In the genomic region with DNA sequence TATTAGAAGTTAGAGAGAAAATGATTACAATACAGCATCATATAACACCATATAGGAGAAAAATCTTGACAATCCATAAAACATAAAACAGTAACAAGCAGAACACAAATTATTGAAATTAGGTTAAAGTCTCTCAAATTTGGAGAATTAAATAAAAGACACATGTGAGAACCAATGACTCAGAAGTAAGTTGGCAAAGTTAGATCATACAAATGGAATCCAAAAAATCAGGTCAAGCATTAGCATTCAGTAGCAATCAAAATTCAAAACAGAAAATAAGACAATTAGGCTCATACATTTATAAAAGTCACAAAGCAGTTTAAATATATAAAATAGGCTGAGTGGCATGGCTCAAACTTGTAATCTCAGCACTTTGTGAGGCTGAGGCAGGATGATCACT, we compare ENCODE assay signal across 25 cellular contexts.
"Had no signal": no experiment of that assay in that cellular context is flagged by ENCODE, and none has a peak within 500 bp of the region (broad histone marks: within the 10 kb centered on the region; RNA-seq: fewer than 3 reads in every experiment).

No MANE protein-coding gene starts in this region.

- H3K4me1 Mint-ChIP-seq: activated CD4-positive, alpha-beta T cell treated with anti-CD3 and anti-CD28 coated beads, Interleukin-2, amount 10 ng/mL, durations not matched to agents 7 days and 5 days; activated CD8-positive, alpha-beta memory T cell treated with anti-CD3 and anti-CD28 coated beads, Interleukin-2, amount 10 ng/mL, durations not matched to agents 7 days and 5 days; activated naive CD8-positive, alpha-beta T cell treated with anti-CD3 and anti-CD28 coated beads, Interleukin-2, amount 50 U/mL, for 24 hours; T-helper 17 cell had no signal

- DNase-seq: activated CD4-positive, alpha-beta T cell treated with anti-CD3 and anti-CD28 coated beads, Interleukin-2, amount 10 ng/mL, durations not matched to agents 7 days and 5 days; activated CD8-positive, alpha-beta memory T cell treated with anti-CD3 and anti-CD28 coated beads, Interleukin-2, amount 10 ng/mL, durations not matched to agents 7 days and 5 days; activated CD8-positive, alpha-beta T cell treated with anti-CD3 and anti-CD28 coated beads for 36 hours; activated gamma-delta T cell; activated naive CD4-positive, alpha-beta T cell treated with anti-CD3 and anti-CD28 coated beads, Interleukin-2, amount 50 U/mL, for 16 hours; activated naive CD8-positive, alpha-beta T cell treated with anti-CD3 and anti-CD28 coated beads, Interleukin-2, amount 50 U/mL, for 24 hours; activated T-cell treated with anti-CD3 and anti-CD28 coated beads for 4 hours; anterior cingulate cortex; brain microvascular endothelial cell; central memory CD4-positive, alpha-beta T cell; effector memory CD4-positive, alpha-beta T cell; esophagus squamous epithelium; foreskin melanocyte; glutamatergic neuron; ovary; spleen; stimulated activated CD4-positive, alpha-beta T cell treated with anti-CD3 and anti-CD28 coated beads, Interleukin-4, amount 100 ng/mL, for 1 hour; stimulated activated naive CD4-positive, alpha-beta T cell; SW 1271; T-helper 17 cell; upper lobe of left lung had no signal

- ATAC-seq: activated CD8-positive, alpha-beta memory T cell treated with anti-CD3 and anti-CD28 coated beads, Interleukin-2, amount 10 ng/mL, durations not matched to agents 7 days and 5 days; activated CD8-positive, alpha-beta T cell treated with anti-CD3 and anti-CD28 coated beads for 36 hours; activated naive CD8-positive, alpha-beta T cell treated with anti-CD3 and anti-CD28 coated beads, Interleukin-2, amount 50 U/mL, for 24 hours; T-helper 17 cell had no signal

- H3K27ac Mint-ChIP-seq: activated CD4-positive, alpha-beta T cell treated with anti-CD3 and anti-CD28 coated beads, Interleukin-2, amount 10 ng/mL, durations not matched to agents 7 days and 5 days; activated CD8-positive, alpha-beta memory T cell treated with anti-CD3 and anti-CD28 coated beads, Interleukin-2, amount 10 ng/mL, durations not matched to agents 7 days and 5 days; activated CD8-positive, alpha-beta T cell treated with anti-CD3 and anti-CD28 coated beads for 36 hours; activated naive CD8-positive, alpha-beta T cell treated with anti-CD3 and anti-CD28 coated beads, Interleukin-2, amount 50 U/mL, for 24 hours; nephron; T-helper 17 cell had no signal

- H3K36me3 Mint-ChIP-seq: activated CD8-positive, alpha-beta memory T cell treated with anti-CD3 and anti-CD28 coated beads, Interleukin-2, amount 10 ng/mL, durations not matched to agents 7 days and 5 days had no signal

- H3K4me3 ChIP-seq: esophagus squamous epithelium, hepatocyte, ovary, prostate gland, spleen, thoracic aorta, upper lobe of left lung had no signal

- H3K9me3 Mint-ChIP-seq: activated CD4-positive, alpha-beta T cell treated with anti-CD3 and anti-CD28 coated beads, Interleukin-2, amount 10 ng/mL, durations not matched to agents 7 days and 5 days had no signal

- H3K4me3 Mint-ChIP-seq: activated CD4-positive, alpha-beta T cell treated with anti-CD3 and anti-CD28 coated beads, Interleukin-2, amount 10 ng/mL, durations not matched to agents 7 days and 5 days; activated CD8-positive, alpha-beta memory T cell treated with anti-CD3 and anti-CD28 coated beads, Interleukin-2, amount 10 ng/mL, durations not matched to agents 7 days and 5 days; activated CD8-positive, alpha-beta T cell treated with anti-CD3 and anti-CD28 coated beads for 36 hours; activated naive CD8-positive, alpha-beta T cell treated with anti-CD3 and anti-CD28 coated beads, Interleukin-2, amount 50 U/mL, for 24 hours; nephron; T-helper 17 cell had no signal

- H3K27me3 Mint-ChIP-seq: activated CD4-positive, alpha-beta T cell treated with anti-CD3 and anti-CD28 coated beads, Interleukin-2, amount 10 ng/mL, durations not matched to agents 7 days and 5 days; activated CD8-positive, alpha-beta memory T cell treated with anti-CD3 and anti-CD28 coated beads, Interleukin-2, amount 10 ng/mL, durations not matched to agents 7 days and 5 days; activated CD8-positive, alpha-beta T cell treated with anti-CD3 and anti-CD28 coated beads for 36 hours; activated naive CD8-positive, alpha-beta T cell treated with anti-CD3 and anti-CD28 coated beads, Interleukin-2, amount 50 U/mL, for 24 hours; T-helper 17 cell had no signal
